ENCODE assay signal across 7 cellular contexts in the genomic region with DNA sequence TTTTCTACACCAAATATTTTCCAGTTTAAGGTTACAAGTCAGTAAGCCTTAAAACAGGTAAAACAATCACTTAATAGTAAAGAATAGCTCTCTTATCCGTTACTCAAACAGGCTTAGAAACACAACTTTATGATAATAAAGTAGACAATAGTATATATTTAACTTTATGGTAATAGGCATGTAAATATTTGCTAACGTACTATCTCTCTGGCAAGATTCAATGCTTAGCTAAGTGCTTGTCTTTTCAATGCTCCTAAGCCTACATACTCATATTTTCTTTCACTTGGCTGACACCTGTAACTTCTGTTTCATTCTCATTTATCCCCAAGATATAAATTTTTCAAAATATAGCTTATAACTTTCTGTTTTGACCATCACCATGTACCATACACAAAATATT.
"Had no signal": no experiment of that assay in that cellular context is flagged by ENCODE, and none has a peak within 500 bp of the region (broad histone marks: within the 10 kb centered on the region; RNA-seq: fewer than 3 reads in every experiment).

No MANE protein-coding gene starts in this region.

- H3K9me3 Mint-ChIP-seq: GM23338, H9 had no signal

- H3K4me3 ChIP-seq: GM23338 had no signal

- ATAC-seq: GM23338, HepG2 had no signal

- H3K27ac ChIP-seq: HL-60 had no signal

- H3K4me1 Mint-ChIP-seq: IgD-negative memory B cell had no signal

- H3K36me3 Mint-ChIP-seq: IgD-negative memory B cell had no signal

- H3K27ac Mint-ChIP-seq: GM23338, H9, IgD-negative memory B cell had no signal

- H3K4me3 Mint-ChIP-seq: GM23338, H9, IgD-negative memory B cell had no signal

- DNase-seq: H9, HCEC 1CT, KBM-7 had no signal
